6 cellular contexts compared by ENCODE assay signal in genomic region chr3:164572436-164572835, GRCh38.
"Had no signal": no experiment of that assay in that cellular context is flagged by ENCODE, and none has a peak within 500 bp of the region (broad histone marks: within the 10 kb centered on the region; RNA-seq: fewer than 3 reads in every experiment).

No MANE protein-coding gene starts in this region.

- DNase-seq: IMR-90, KBM-7, KG1 had no signal

- H3K27me3 Mint-ChIP-seq: IgD-negative memory B cell had no signal

- H3K27ac Mint-ChIP-seq: IgD-negative memory B cell had no signal

- H3K4me1 Mint-ChIP-seq: IgD-negative memory B cell had no signal

- H3K4me3 Mint-ChIP-seq: IgD-negative memory B cell had no signal

- H3K36me3 Mint-ChIP-seq: IgD-negative memory B cell had no signal

- ATAC-seq: HepG2, K562 had no signal
